8 cellular contexts compared by ENCODE assay signal in the genomic region with DNA sequence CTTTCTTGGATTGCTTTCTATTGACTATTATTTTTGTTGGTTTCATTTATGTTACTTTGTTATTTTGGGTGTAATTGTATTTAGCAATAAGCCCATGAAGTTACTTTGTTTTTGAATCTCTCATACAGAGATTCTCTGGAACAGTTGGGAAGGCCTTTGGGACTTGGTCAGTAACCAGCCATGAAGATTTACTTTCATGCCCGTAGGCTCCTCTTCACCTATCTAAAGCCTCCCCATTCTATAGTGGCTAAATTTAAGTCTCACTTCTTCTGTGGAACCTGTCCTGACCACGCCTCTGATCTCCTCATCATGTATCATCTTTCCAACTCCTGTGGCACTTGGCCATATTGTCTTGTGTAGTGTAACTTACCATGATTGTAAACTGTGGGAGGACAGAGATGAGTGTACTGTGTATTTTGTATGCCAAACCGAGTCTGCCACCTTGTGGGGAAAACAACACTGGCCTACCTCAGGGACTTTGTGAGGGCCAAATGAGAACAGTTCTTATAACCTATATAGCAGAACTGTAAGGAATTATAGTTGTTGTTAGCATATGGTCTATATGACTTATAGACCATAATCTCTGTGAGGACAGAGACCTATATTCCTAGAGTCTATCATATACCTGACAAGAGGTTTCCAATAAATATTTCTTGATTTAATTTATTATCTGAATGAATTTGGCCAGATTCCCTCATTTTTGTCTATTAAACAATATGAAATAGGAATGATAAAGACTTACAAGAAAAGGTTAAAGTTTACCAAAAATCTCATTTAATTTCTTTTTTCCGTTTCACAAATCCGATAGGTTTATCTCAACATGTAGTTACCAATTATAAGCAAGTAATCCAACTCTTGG.
A peak's percentile ranks its signal among the peaks of the same experiment; 100 is the strongest.
DNase-seq lines count a peak whose midpoint lies in the region; ATAC-seq, FAIRE-seq and TF ChIP-seq lines count a peak whose summit lies in the region.

No MANE protein-coding gene starts in this region.

- intact Hi-C loops in HepG2 (cut with micrococcal nuclease; ENCODE audit: unreplicated experiment) = loop anchor here (1.0 to 5.0 kb wide), 4 partner anchors 58 to 179 kb away; partner anchors contain the start of genes HAUS2, LRRC57 and ZNF106

- DNase-seq in GM04503 (ENCODE audit: low read depth) = peak; percentile 57
- DNase-seq in NCI-H345 (lab: John Stamatoyannopoulos, UW) = peak; percentile 27
- DNase-seq in activated CD4-positive, CD25-positive, alpha-beta regulatory T cell treated with anti-CD3 and anti-CD28 coated beads, Interleukin-2, amount 50 U/mL, for 16 hours (ENCODE audit: low read depth, low spot score) = peak; percentile 20
- peak; percentile 93 for DNase-seq in choroid plexus epithelial cell (ENCODE audit: low read depth)
- peak; percentile 63 for DNase-seq in HepG2 (ENCODE audit: low spot score)
- DNase-seq in stimulated activated CD4-positive, alpha-beta T cell treated with anti-CD3 and anti-CD28 coated beads, TNF-alpha, amount 100 ng/mL, for 48 hours (ENCODE audit: low read depth in 3 of 3) = peak; percentile 28 to 40 (median 30)

- H3K9ac ChIP-seq in HepG2 (ENCODE audit: insufficient read depth, low read depth, low read length) = no peak overlapping the region

- peak; percentile 97 for TF ChIP-seq CTCF in choroid plexus epithelial cell (conservative IDR thresholded peaks at IDR 0.05; ENCODE audit: low read depth, low read length)
- TF ChIP-seq CTCF in HepG2 (CRISPR knock-in tag; IDR thresholded peaks at IDR 0.05) = peak; percentile 82

- TF ChIP-seq RAD21 in HepG2 (CRISPR knock-in tag; IDR thresholded peaks at IDR 0.05) = peak; percentile 75

- peak; percentile 80 for FAIRE-seq in HepG2 (lab: Jason Lieb, UNC)

- CTCF ChIA-PET in HepG2 (lab: Yijun Ruan, JAX; ENCODE audit: low intra/inter-chr PET ratio, low total read pairs) = no interaction called here

- no peaks in the 10 kb centered on the region for H3K9me3 ChIP-seq in HepG2 (ENCODE audit: low read length)

- H4K20me1 ChIP-seq in HepG2 (ENCODE audit: insufficient read depth, low read length) = no peaks in the 10 kb centered on the region

- H3K4me3 ChIP-seq in choroid plexus epithelial cell (ENCODE audit: low read depth, low read length) (no peak overlapping the region), HepG2 (replicated peaks in 1 of 3; ENCODE audit: insufficient read depth in 1 of 3, low read depth in 2 of 3, low read length in 3 of 3) (no peak overlapping the region)

- BruUV-seq in HepG2 (replicated peaks; lab: Mats Ljungman, UMichigan) = no TSS peak

- POLR2A ChIA-PET in HepG2 (lab: Yijun Ruan, JAX) = no interaction called here

- no peak overlapping the region for H3K27ac ChIP-seq in HepG2 (ENCODE audit: extremely low read length, insufficient read depth, low read length)

- no peak overlapping the region for H3K4me2 ChIP-seq in HepG2 (ENCODE audit: low read depth, low read length)

- peaks cover 0 to 3% of the 10 kb centered on the region in 2 experiments; a peak in 1 of 5 replicates for H3K36me3 ChIP-seq in HepG2 (replicated peaks in 1 of 2; ENCODE audit: control insufficient read depth in 1 of 2, insufficient read depth in 2 of 2, low read length in 2 of 2)

- no peak for TF ChIP-seq POLR2A in HepG2 (IDR thresholded peaks at IDR 0.05; ENCODE audit: insufficient read depth in 1 of 2, low read depth in 2 of 2, low read length in 2 of 2)

- H2AFZ ChIP-seq in HepG2 (ENCODE audit: low read length) = no peak overlapping the region

- ATAC-seq in HG03064 (IDR thresholded peaks at IDR 0.05; ENCODE audit: low read depth, unreplicated experiment) = peak; percentile 73
- peak; percentile 98 for ATAC-seq in HepG2
- ATAC-seq in GM19467 (IDR thresholded peaks at IDR 0.05; ENCODE audit: unreplicated experiment) = no peak

- peaks cover 9% of the 10 kb centered on the region for H3K4me1 ChIP-seq in HepG2 (ENCODE audit: insufficient read depth, low read length)

- in situ Hi-C loops in HepG2 (cut with HindIII; ENCODE audit: extremely low pct_ligation_motif_present, low pct_unique_long_range_greater_than_20kb) = no loop called here

- no peaks in the 10 kb centered on the region for H3K27me3 ChIP-seq in HepG2 (ENCODE audit: control insufficient read depth in 1 of 2, insufficient read depth in 2 of 2, low read length in 2 of 2)

- no peaks in the 10 kb centered on the region for H3K79me2 ChIP-seq in HepG2 (ENCODE audit: insufficient read depth, low read length)

- TF ChIP-seq EP300 in HepG2 (IDR thresholded peaks at IDR 0.05; ENCODE audit: low read depth in 2 of 2, low read length in 2 of 2) = no peak
- no peak for TF ChIP-seq EP300 in HepG2 (CRISPR knock-in tag; IDR thresholded peaks at IDR 0.05; ENCODE audit: borderline replicate concordance)

- 64% methylated on average over 5 of the region's 5 CpGs for WGBS in HepG2 (ENCODE audit: low lambda C conversion rate)

TF ChIP-seq in HepG2, 621 proteins besides CTCF, POLR2A, EP300 and RAD21:
- TF ChIP-seq STAG1 (CRISPR knock-in tag; IDR thresholded peaks at IDR 0.05) (peak; percentile 89), GATAD2A (CRISPR knock-in tag; IDR thresholded peaks at IDR 0.05) (0 out of 2 replicates have a peak, but pooled peaks have one; percentile 16), FOXA3 (CRISPR knock-in tag; IDR thresholded peaks at IDR 0.05) (peak; percentile 42), SOX5 (CRISPR knock-in tag; IDR thresholded peaks at IDR 0.05; ENCODE audit: borderline replicate concordance) (0 out of 2 replicates have a peak, but pooled peaks have one; percentile 9), SNRNP70 (IDR thresholded peaks at IDR 0.05; ENCODE audit: low read depth, low read length) (no peak), ZFX (CRISPR knock-in tag; IDR thresholded peaks at IDR 0.05; ENCODE audit: low read depth) (0 out of 2 replicates have a peak, but pooled peaks have one; percentile 23), BORCS8-MEF2B (CRISPR knock-in tag; IDR thresholded peaks at IDR 0.05) (no peak), EEA1 (CRISPR knock-in tag; IDR thresholded peaks at IDR 0.05; ENCODE audit: borderline replicate concordance) (no peak), SMC3 (IDR thresholded peaks at IDR 0.05; ENCODE audit: low read length) (peak; percentile 80; the same call in 1 of the 2 replicates), ZMYM4 (CRISPR knock-in tag; IDR thresholded peaks at IDR 0.05) (0 out of 2 replicates have a peak, but pooled peaks have one; percentile 14), XBP1 (CRISPR knock-in tag; IDR thresholded peaks at IDR 0.05) (no peak), KAT8 (CRISPR knock-in tag; IDR thresholded peaks at IDR 0.05) (0 out of 2 replicates have a peak, but pooled peaks have one; percentile 22), FOXA1 (IDR thresholded peaks at IDR 0.05) (no peak), FOXA1 (CRISPR knock-in tag; IDR thresholded peaks at IDR 0.05) (0 out of 2 replicates have a peak, but pooled peaks have one; percentile 5), GZF1 (CRISPR knock-in tag; IDR thresholded peaks at IDR 0.05) (peak; percentile 69; the same call in 1 of the 2 replicates), FOSL2 (CRISPR knock-in tag; IDR thresholded peaks at IDR 0.05) (peak; percentile 29; the same call in 1 of the 2 replicates)
- TF ChIP-seq, protein P1, sequence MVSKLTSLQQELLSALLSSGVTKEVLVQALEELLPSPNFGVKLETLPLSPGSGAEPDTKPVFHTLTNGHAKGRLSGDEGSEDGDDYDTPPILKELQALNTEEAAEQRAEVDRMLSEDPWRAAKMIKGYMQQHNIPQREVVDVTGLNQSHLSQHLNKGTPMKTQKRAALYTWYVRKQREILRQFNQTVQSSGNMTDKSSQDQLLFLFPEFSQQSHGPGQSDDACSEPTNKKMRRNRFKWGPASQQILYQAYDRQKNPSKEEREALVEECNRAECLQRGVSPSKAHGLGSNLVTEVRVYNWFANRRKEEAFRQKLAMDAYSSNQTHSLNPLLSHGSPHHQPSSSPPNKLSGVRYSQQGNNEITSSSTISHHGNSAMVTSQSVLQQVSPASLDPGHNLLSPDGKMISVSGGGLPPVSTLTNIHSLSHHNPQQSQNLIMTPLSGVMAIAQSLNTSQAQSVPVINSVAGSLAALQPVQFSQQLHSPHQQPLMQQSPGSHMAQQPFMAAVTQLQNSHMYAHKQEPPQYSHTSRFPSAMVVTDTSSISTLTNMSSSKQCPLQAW (CRISPR knock-in tag; IDR thresholded peaks at IDR 0.05) = 0 out of 2 replicates have a peak, but pooled peaks have one; percentile 33
- TF ChIP-seq, protein P2, sequence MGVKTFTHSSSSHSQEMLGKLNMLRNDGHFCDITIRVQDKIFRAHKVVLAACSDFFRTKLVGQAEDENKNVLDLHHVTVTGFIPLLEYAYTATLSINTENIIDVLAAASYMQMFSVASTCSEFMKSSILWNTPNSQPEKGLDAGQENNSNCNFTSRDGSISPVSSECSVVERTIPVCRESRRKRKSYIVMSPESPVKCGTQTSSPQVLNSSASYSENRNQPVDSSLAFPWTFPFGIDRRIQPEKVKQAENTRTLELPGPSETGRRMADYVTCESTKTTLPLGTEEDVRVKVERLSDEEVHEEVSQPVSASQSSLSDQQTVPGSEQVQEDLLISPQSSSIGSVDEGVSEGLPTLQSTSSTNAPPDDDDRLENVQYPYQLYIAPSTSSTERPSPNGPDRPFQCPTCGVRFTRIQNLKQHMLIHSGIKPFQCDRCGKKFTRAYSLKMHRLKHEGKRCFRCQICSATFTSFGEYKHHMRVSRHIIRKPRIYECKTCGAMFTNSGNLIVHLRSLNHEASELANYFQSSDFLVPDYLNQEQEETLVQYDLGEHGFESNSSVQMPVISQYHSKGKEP (CRISPR knock-in tag; IDR thresholded peaks at IDR 0.05) = no peak

Comparison
In these comparisons a context has a peak if more than half of its experiments do, and no peak if none do; other contexts are left out.
1. DNase-seq: peak in every context shown above with its lines; median percentile 93 in choroid plexus epithelial cell; 63 in HepG2; 57 in GM04503; 30 in stimulated activated CD4-positive, alpha-beta T cell treated with anti-CD3 and anti-CD28 coated beads, TNF-alpha, amount 100 ng/mL, for 48 hours; 27 in NCI-H345; 20 in activated CD4-positive, CD25-positive, alpha-beta regulatory T cell treated with anti-CD3 and anti-CD28 coated beads, Interleukin-2, amount 50 U/mL, for 16 hours.